28 cellular contexts compared by ENCODE assay signal in the genomic region with DNA sequence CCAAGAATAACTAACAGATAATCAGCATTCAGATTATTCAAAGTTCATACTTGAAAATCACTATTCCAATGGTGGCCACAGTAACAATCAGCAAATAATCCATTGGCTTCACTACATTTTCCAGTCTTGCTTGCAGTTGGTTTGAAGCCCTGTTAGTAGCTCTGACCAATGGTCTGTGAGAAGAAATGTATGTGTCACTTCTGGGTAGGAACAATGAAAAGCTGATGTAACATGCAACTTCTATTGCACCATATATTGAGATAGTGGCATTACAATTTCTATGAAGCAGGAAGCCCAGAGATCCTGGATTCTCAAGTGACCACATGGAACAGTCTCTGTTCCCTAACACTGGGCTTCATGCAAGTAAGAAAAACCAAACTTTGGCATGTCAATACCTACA.
DNase-seq lines count a peak whose midpoint lies in the region; ATAC-seq and TF ChIP-seq lines count a peak whose summit lies in the region.
"Had no signal": no experiment of that assay in that cellular context is flagged by ENCODE, and none has a peak within 500 bp of the region (broad histone marks: within the 10 kb centered on the region; RNA-seq: fewer than 3 reads in every experiment).

No MANE protein-coding gene starts in this region.

- no peaks in the 10 kb centered on the region for H3F3A ChIP-seq in SK-N-SH (replicated peaks; ENCODE audit: insufficient read depth)

- H3K9me3 ChIP-seq in body of pancreas: no peaks in the 10 kb centered on the region
- no peaks in the 10 kb centered on the region for H3K9me3 ChIP-seq in SK-N-SH
- H3K9me3 ChIP-seq: BLaER1 had no signal

- TF ChIP-seq EP300 in SK-N-SH (IDR thresholded peaks at IDR 0.05; ENCODE audit: borderline replicate concordance in 1 of 2, low read depth in 1 of 2, low read length in 1 of 2): no peak

- DNase-seq in AML-193 (lab: John Stamatoyannopoulos, UW) (peak; percentile 24 to 32), HL-60 (ENCODE audit: low read depth in 1 of 2, low spot score in 1 of 2) (peak; percentile 1 to 6), SW480 (ENCODE audit: low spot score) (peak; percentile 34), fibroblast of mammary gland (ENCODE audit: low read depth) (peak; percentile 10), posterior vena cava (ENCODE audit: low spot score) (no peak), body of pancreas (no peak), SK-N-SH (no peak)
- DNase-seq: ACHN; activated CD4-positive, alpha-beta T cell treated with anti-CD3 and anti-CD28 coated beads for 48 hours; activated T-cell treated with anti-CD3 and anti-CD28 coated beads, Interleukin-2, amount 50 U/mL, for 24 hours; brain microvascular endothelial cell; effector memory CD4-positive, alpha-beta T cell; GDM1; H7; Karpas-422; NCI-H1092; NCI-H1930; NCI-H2227 treated with DMSO at 0.1 percent for 48 hours; stimulated activated CD4-positive, alpha-beta T cell treated with anti-CD3 and anti-CD28 coated beads, Interleukin-12 subunit alpha, Interleukin-12 subunit beta, amount 100 ng/mL, for 4 hours; stimulated activated CD4-positive, alpha-beta T cell treated with anti-CD3 and anti-CD28 coated beads, Interleukin-4, amount 100 ng/mL, for 1 hour had no signal

- H3K36me3 ChIP-seq in body of pancreas (replicated peaks in 1 of 2; ENCODE audit: insufficient read depth in 1 of 2, low read depth in 2 of 2) (no peaks in the 10 kb centered on the region), SK-N-SH (replicated peaks in 1 of 2; ENCODE audit: control insufficient read depth in 1 of 2, insufficient read depth in 2 of 2, low read length in 1 of 2) (no peaks in the 10 kb centered on the region)
- H3K36me3 ChIP-seq: BLaER1, brain microvascular endothelial cell, neural progenitor cell had no signal

- no peak for TF ChIP-seq POLR2A in body of pancreas (IDR thresholded peaks at IDR 0.05)

- H4K20me1 ChIP-seq in SK-N-SH (ENCODE audit: insufficient read depth): no peaks in the 10 kb centered on the region
- H4K20me1 ChIP-seq: BLaER1 had no signal

- TF ChIP-seq CTCF in HL-60 (IDR thresholded peaks at IDR 0.05; ENCODE audit: insufficient read depth, low read length): no peak
- TF ChIP-seq CTCF in fibroblast of mammary gland (conservative IDR thresholded peaks at IDR 0.05; ENCODE audit: control insufficient read depth, insufficient read depth, low read depth, low read length): no peak
- TF ChIP-seq CTCF in body of pancreas (IDR thresholded peaks at IDR 0.05): no peak
- TF ChIP-seq CTCF in SK-N-SH (IDR thresholded peaks at IDR 0.05): no peak

- POLR2A ChIA-PET in SK-N-SH (lab: Yijun Ruan, JAX): no interaction called here

- ATAC-seq in HG02885 (IDR thresholded peaks at IDR 0.05; ENCODE audit: poor library complexity, unreplicated experiment): no peak
- no peak for ATAC-seq in body of pancreas
- ATAC-seq: sciatic nerve, SK-N-SH treated with all-trans-retinoic acid at 6 μM for 48 hours had no signal

- H3K9ac ChIP-seq in SK-N-SH: no peak overlapping the region
- H3K9ac ChIP-seq: BLaER1, neural progenitor cell had no signal

- no peak for TF ChIP-seq RAD21 in SK-N-SH (IDR thresholded peaks at IDR 0.05; ENCODE audit: low read length)

- CTCF ChIA-PET in SK-N-SH (lab: Yijun Ruan, JAX): no interaction called here

- no peaks in the 10 kb centered on the region for H3K9me2 ChIP-seq in SK-N-SH

- H3K79me2 ChIP-seq in SK-N-SH (ENCODE audit: insufficient read depth): no peaks in the 10 kb centered on the region

- H3K27me3 ChIP-seq in HL-60 (ENCODE audit: insufficient read depth, poor library complexity, severe bottlenecking) (no peaks in the 10 kb centered on the region), body of pancreas (no peaks in the 10 kb centered on the region), SK-N-SH (ENCODE audit: insufficient read depth) (no peaks in the 10 kb centered on the region)
- H3K27me3 ChIP-seq: BLaER1, brain microvascular endothelial cell, neural progenitor cell had no signal

- no peak overlapping the region for H3K4me2 ChIP-seq in SK-N-SH
- H3K4me2 ChIP-seq: BLaER1, neural progenitor cell had no signal

- H3K27ac ChIP-seq in HL-60 (replicated peaks): no peak overlapping the region
- H3K27ac ChIP-seq in body of pancreas: no peak overlapping the region
- no peak overlapping the region for H3K27ac ChIP-seq in SK-N-SH (ENCODE audit: low read depth in 2 of 2, low read length in 1 of 2)
- H3K27ac ChIP-seq: BLaER1, brain microvascular endothelial cell, neural progenitor cell, RWPE1, VCaP had no signal

- no peak overlapping the region for H2AFZ ChIP-seq in SK-N-SH (ENCODE audit: low read depth)
- H2AFZ ChIP-seq: neural progenitor cell had no signal

- intact Hi-C loops in posterior vena cava (cut with DNase I) (loop anchor here in 1 of 2 donors (5.0 kb wide), 1 partner anchor 93 kb away; no protein-coding TSS in a partner anchor), body of pancreas (cut with DNase I) (no loop called here)

- H3K4me1 ChIP-seq in body of pancreas (no peaks in the 10 kb centered on the region), SK-N-SH (ENCODE audit: control insufficient read depth in 1 of 2, insufficient read depth in 2 of 2, low read depth in 1 of 2, low read length in 1 of 2) (peaks cover 0 to 3% of the 10 kb centered on the region in 2 experiments; a peak in 2 of 4 replicates)
- H3K4me1 ChIP-seq: BLaER1 had no signal

- H3K4me3 ChIP-seq in HL-60 (replicated peaks; ENCODE audit: insufficient read depth, low read length): no peak overlapping the region
- H3K4me3 ChIP-seq in fibroblast of mammary gland (ENCODE audit: control insufficient read depth, low read depth, low read length): no peak overlapping the region
- no peak overlapping the region for H3K4me3 ChIP-seq in body of pancreas
- no peak overlapping the region for H3K4me3 ChIP-seq in SK-N-SH (ENCODE audit: low read depth in 2 of 2, low read length in 1 of 2)
- H3K4me3 ChIP-seq: BLaER1, lung, neural progenitor cell had no signal

TF ChIP-seq in SK-N-SH, 30 proteins besides CTCF, POLR2A, EP300 and RAD21:
- TF ChIP-seq, protein P1, sequence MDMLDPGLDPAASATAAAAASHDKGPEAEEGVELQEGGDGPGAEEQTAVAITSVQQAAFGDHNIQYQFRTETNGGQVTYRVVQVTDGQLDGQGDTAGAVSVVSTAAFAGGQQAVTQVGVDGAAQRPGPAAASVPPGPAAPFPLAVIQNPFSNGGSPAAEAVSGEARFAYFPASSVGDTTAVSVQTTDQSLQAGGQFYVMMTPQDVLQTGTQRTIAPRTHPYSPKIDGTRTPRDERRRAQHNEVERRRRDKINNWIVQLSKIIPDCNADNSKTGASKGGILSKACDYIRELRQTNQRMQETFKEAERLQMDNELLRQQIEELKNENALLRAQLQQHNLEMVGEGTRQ (IDR thresholded peaks at IDR 0.05; ENCODE audit: borderline replicate concordance, low read depth, low read length): no peak
- no peak for TF ChIP-seq NFIC (IDR thresholded peaks at IDR 0.05; ENCODE audit: borderline replicate concordance)

Comparison
In these comparisons a context has a peak if more than half of its experiments do, and no peak if none do; other contexts are left out.
1. DNase-seq: peak in AML-193 (2 of 2), HL-60 (2 of 2), SW480 (single experiment) and fibroblast of mammary gland (single experiment); none in posterior vena cava (single experiment), body of pancreas (0 of 4) and SK-N-SH (single experiment).